In genomic region chr14:90454041-90455000, GRCh38 we compare ENCODE assay signal across 8 cellular contexts. TPM values are rescaled to one million over a fixed set of nuclear protein-coding genes. Genes with fewer than 3 reads are reported as not detected.
DNase-seq lines count a peak whose midpoint lies in the region; ATAC-seq, FAIRE-seq and TF ChIP-seq lines count a peak whose summit lies in the region.

No MANE protein-coding gene starts in this region.

- DNase-seq in COLO668 (lab: John Stamatoyannopoulos, UW; ENCODE audit: unreplicated experiment) (peak; percentile 67), MV-4-11 (lab: John Stamatoyannopoulos, UW) (peak; percentile 20), brain pericyte (ENCODE audit: low read depth, low spot score) (peak; percentile 16), iPS-NIHi7 (ENCODE audit: extremely low spot score) (peak; percentile 100), smooth muscle cell (lab: John Stamatoyannopoulos, UW; ENCODE audit: unreplicated experiment) (no peak), posterior vena cava (ENCODE audit: low spot score) (no peak), D721Med (ENCODE audit: insufficient read length, low spot score) (no peak)

- no peak for TF ChIP-seq CTCF in smooth muscle cell (IDR thresholded peaks at IDR 0.05; ENCODE audit: borderline replicate concordance, insufficient read depth, poor library complexity, severe bottlenecking)
- TF ChIP-seq CTCF in D721Med (IDR thresholded peaks at IDR 0.05; ENCODE audit: insufficient read depth, missing control alignments) = no peak

- peak overlapping the region; percentile 53 for H3K9ac ChIP-seq in smooth muscle cell (ENCODE audit: low read depth)

- intact Hi-C loops in posterior vena cava (cut with DNase I) = no loop called here

- FAIRE-seq in D721Med (lab: Jason Lieb, UNC) = no peak

- no peaks in the 10 kb centered on the region for H3K27me3 ChIP-seq in smooth muscle cell (ENCODE audit: low read depth)

- WGBS in smooth muscle cell (ENCODE audit: low lambda C conversion rate) = 42% methylated on average over 30 of the region's 30 CpGs

- H3K4me1 ChIP-seq in smooth muscle cell (ENCODE audit: low read depth) = peaks cover 12% of the 10 kb centered on the region

- H3K9me3 ChIP-seq in smooth muscle cell (replicated peaks; ENCODE audit: low read depth) = no peaks in the 10 kb centered on the region

- no peaks in the 10 kb centered on the region for H4K20me1 ChIP-seq in smooth muscle cell (ENCODE audit: low read depth)

- no peaks in the 10 kb centered on the region for H3K79me2 ChIP-seq in smooth muscle cell (ENCODE audit: low read depth)

- H3F3A ChIP-seq in smooth muscle cell (ENCODE audit: low read depth) = no peaks in the 10 kb centered on the region

- peak overlapping the region; percentile 83 for H3K4me2 ChIP-seq in smooth muscle cell

- ATAC-seq in GM19351 (IDR thresholded peaks at IDR 0.05; ENCODE audit: unreplicated experiment) = no peak

- no peaks in the 10 kb centered on the region for H3K36me3 ChIP-seq in smooth muscle cell (ENCODE audit: low read depth)

- H2AFZ ChIP-seq in smooth muscle cell (ENCODE audit: low read depth) = peak overlapping the region; percentile 73

- peak overlapping the region; percentile 44 for H3K4me3 ChIP-seq in smooth muscle cell

- no peak overlapping the region for H3K27ac ChIP-seq in smooth muscle cell (ENCODE audit: low read depth)

RNA-seq across cellular contexts. Expression of gene CALM1, which starts 57.5 kb away (rescaled TPM):
- total RNA-seq in smooth muscle cell (289 and 302 TPM in 2 replicates), posterior vena cava (100 to 1,000 TPM; 662 to 764 TPM)
- polyA plus RNA-seq in smooth muscle cell = 545 and 597 TPM in 2 replicates

Comparison
In these comparisons a context has a peak if more than half of its experiments do, and no peak if none do; other contexts are left out.
1. DNase-seq: peak in COLO668 (single experiment), MV-4-11 (single experiment), brain pericyte (single experiment) and iPS-NIHi7 (single experiment); none in smooth muscle cell (single experiment), posterior vena cava (single experiment) and D721Med (single experiment).